Comparison of ENCODE assay signal across 15 cellular contexts in the genomic region with DNA sequence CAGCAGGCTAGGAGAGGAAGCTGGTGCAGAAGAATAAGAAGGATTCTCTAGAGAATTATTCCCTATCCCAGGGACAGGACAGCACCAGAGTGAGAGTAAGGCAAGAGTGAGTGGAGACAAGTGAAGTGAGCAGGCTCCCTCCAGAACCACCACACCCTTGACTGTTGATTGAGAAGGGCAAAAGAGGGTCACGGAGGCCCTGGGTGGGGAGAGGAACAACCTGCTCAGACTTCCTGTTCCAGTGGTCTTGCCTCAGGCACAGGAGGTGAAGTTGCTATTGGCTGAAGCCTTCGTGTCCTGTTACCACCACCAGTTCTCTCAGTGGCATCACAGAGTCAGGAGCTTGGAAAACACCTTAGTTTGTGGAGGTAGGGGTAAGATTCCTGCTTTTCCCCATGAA.
DNase-seq lines count a peak whose midpoint lies in the region; ATAC-seq and TF ChIP-seq lines count a peak whose summit lies in the region.
"Had no signal": no experiment of that assay in that cellular context is flagged by ENCODE, and none has a peak within 500 bp of the region (broad histone marks: within the 10 kb centered on the region; RNA-seq: fewer than 3 reads in every experiment).

No MANE protein-coding gene starts in this region.

- TF ChIP-seq CTCF in NB4 (IDR thresholded peaks at IDR 0.05; ENCODE audit: low read depth, low read length), result no peak

- peak; percentile 43 for ATAC-seq in central memory CD8-positive, alpha-beta T cell (replicated peaks; ENCODE audit: extremely low read depth, poor library complexity, severe bottlenecking)
- peak; percentile 90 for ATAC-seq in stimulated activated effector memory CD8-positive, alpha-beta T cell treated with anti-CD3 and anti-CD28 coated beads, Interleukin-12 subunit alpha, Interleukin-12 subunit beta, amount 100 ng/mL, for 72 hours
- ATAC-seq: stimulated activated memory B cell treated with anti-CD40 and anti-IgM and Interleukin-4, amounts not matched to agents 10 μg/mL and 1 μg/mL and 100 μg/mL, for 72 hours had no signal

- peaks cover 13% of the 10 kb centered on the region for H3K36me3 Mint-ChIP-seq in central memory CD8-positive, alpha-beta T cell (ENCODE audit: insufficient read depth)
- H3K36me3 Mint-ChIP-seq in stimulated activated effector memory CD8-positive, alpha-beta T cell treated with anti-CD3 and anti-CD28 coated beads, Interleukin-12 subunit alpha, Interleukin-12 subunit beta, amount 100 ng/mL, for 72 hours, result peaks cover 32% of the 10 kb centered on the region
- H3K36me3 Mint-ChIP-seq: stimulated activated memory B cell treated with anti-CD40 and anti-IgM and Interleukin-4, amounts not matched to agents 10 μg/mL and 1 μg/mL and 100 μg/mL, for 72 hours had no signal

- DNase-seq in activated CD8-positive, alpha-beta memory T cell treated with anti-CD3 and anti-CD28 coated beads, Interleukin-2, amount 50 U/mL, for 4 hours, result peak; percentile 24
- DNase-seq in activated CD8-positive, alpha-beta memory T cell treated with anti-CD3 and anti-CD28 coated beads, Interleukin-2, amount 50 U/mL, for 48 hours, result no peak
- peak; percentile 32 for DNase-seq in NB4 (ENCODE audit: low read depth)
- no peak for DNase-seq in central memory CD8-positive, alpha-beta T cell (ENCODE audit: low spot score in 2 of 2)
- no peak for DNase-seq in stimulated activated effector memory CD8-positive, alpha-beta T cell treated with anti-CD3 and anti-CD28 coated beads, Interleukin-12 subunit alpha, Interleukin-12 subunit beta, amount 100 ng/mL, for 72 hours (ENCODE audit: low spot score in 2 of 2)
- DNase-seq in NCI-H1694 treated with DMSO at 0.1 percent for 48 hours (lab: John Stamatoyannopoulos, UW), result no peak
- no peak for DNase-seq in NCI-H446 (lab: John Stamatoyannopoulos, UW)
- no peak for DNase-seq in NCI-H2227 treated with DMSO at 0.1 percent for 48 hours (lab: John Stamatoyannopoulos, UW)
- DNase-seq: activated CD4-positive, CD25-positive, alpha-beta regulatory T cell; DMS 273 treated with DMSO at 0.1 percent for 48 hours; foreskin melanocyte; NCI-H1048; right lobe of liver; stimulated activated CD4-positive, alpha-beta T cell treated with anti-CD3 and anti-CD28 coated beads, Interleukin-4, amount 100 ng/mL, for 24 hours had no signal

- peaks cover 40% of the 10 kb centered on the region for H3K4me1 Mint-ChIP-seq in central memory CD8-positive, alpha-beta T cell
- H3K4me1 Mint-ChIP-seq in stimulated activated effector memory CD8-positive, alpha-beta T cell treated with anti-CD3 and anti-CD28 coated beads, Interleukin-12 subunit alpha, Interleukin-12 subunit beta, amount 100 ng/mL, for 72 hours, result peaks cover 46% of the 10 kb centered on the region
- H3K4me1 Mint-ChIP-seq: stimulated activated memory B cell treated with anti-CD40 and anti-IgM and Interleukin-4, amounts not matched to agents 10 μg/mL and 1 μg/mL and 100 μg/mL, for 72 hours had no signal

- H3K4me3 ChIP-seq in NB4 (ENCODE audit: low read depth, low read length), result no peak overlapping the region
- H3K4me3 ChIP-seq: right lobe of liver had no signal

- H3K4me3 Mint-ChIP-seq in central memory CD8-positive, alpha-beta T cell, result peak overlapping the region; percentile 52
- peak overlapping the region; percentile 43 for H3K4me3 Mint-ChIP-seq in stimulated activated effector memory CD8-positive, alpha-beta T cell treated with anti-CD3 and anti-CD28 coated beads, Interleukin-12 subunit alpha, Interleukin-12 subunit beta, amount 100 ng/mL, for 72 hours
- H3K4me3 Mint-ChIP-seq: stimulated activated memory B cell treated with anti-CD40 and anti-IgM and Interleukin-4, amounts not matched to agents 10 μg/mL and 1 μg/mL and 100 μg/mL, for 72 hours had no signal

- H3K27ac Mint-ChIP-seq in central memory CD8-positive, alpha-beta T cell (ENCODE audit: low read depth), result peak overlapping the region; percentile 16
- peak overlapping the region; percentile 91 for H3K27ac Mint-ChIP-seq in stimulated activated effector memory CD8-positive, alpha-beta T cell treated with anti-CD3 and anti-CD28 coated beads, Interleukin-12 subunit alpha, Interleukin-12 subunit beta, amount 100 ng/mL, for 72 hours
- H3K27ac Mint-ChIP-seq: stimulated activated memory B cell treated with anti-CD40 and anti-IgM and Interleukin-4, amounts not matched to agents 10 μg/mL and 1 μg/mL and 100 μg/mL, for 72 hours had no signal

- H3K27me3 Mint-ChIP-seq in central memory CD8-positive, alpha-beta T cell, result no peaks in the 10 kb centered on the region
- H3K27me3 Mint-ChIP-seq: stimulated activated memory B cell treated with anti-CD40 and anti-IgM and Interleukin-4, amounts not matched to agents 10 μg/mL and 1 μg/mL and 100 μg/mL, for 72 hours had no signal

- H3K9me3 Mint-ChIP-seq in central memory CD8-positive, alpha-beta T cell, result no peaks in the 10 kb centered on the region
- no peaks in the 10 kb centered on the region for H3K9me3 Mint-ChIP-seq in stimulated activated effector memory CD8-positive, alpha-beta T cell treated with anti-CD3 and anti-CD28 coated beads, Interleukin-12 subunit alpha, Interleukin-12 subunit beta, amount 100 ng/mL, for 72 hours
- H3K9me3 Mint-ChIP-seq: stimulated activated memory B cell treated with anti-CD40 and anti-IgM and Interleukin-4, amounts not matched to agents 10 μg/mL and 1 μg/mL and 100 μg/mL, for 72 hours had no signal

- TF ChIP-seq POLR2A in NB4 (IDR thresholded peaks at IDR 0.05; ENCODE audit: extremely low read depth, insufficient read length), result no peak

Comparison
In these comparisons a context has a peak if more than half of its experiments do, and no peak if none do; other contexts are left out.
1. DNase-seq: peak in activated CD8-positive, alpha-beta memory T cell treated with anti-CD3 and anti-CD28 coated beads, Interleukin-2, amount 50 U/mL, for 4 hours (single experiment) and NB4 (single experiment); none in activated CD8-positive, alpha-beta memory T cell treated with anti-CD3 and anti-CD28 coated beads, Interleukin-2, amount 50 U/mL, for 48 hours (single experiment), central memory CD8-positive, alpha-beta T cell (0 of 2), stimulated activated effector memory CD8-positive, alpha-beta T cell treated with anti-CD3 and anti-CD28 coated beads, Interleukin-12 subunit alpha, Interleukin-12 subunit beta, amount 100 ng/mL, for 72 hours (0 of 2), NCI-H1694 treated with DMSO at 0.1 percent for 48 hours (single experiment), NCI-H446 (0 of 2) and NCI-H2227 treated with DMSO at 0.1 percent for 48 hours (single experiment).